Comparison of ENCODE assay signal across 1 cellular context in the genomic region with DNA sequence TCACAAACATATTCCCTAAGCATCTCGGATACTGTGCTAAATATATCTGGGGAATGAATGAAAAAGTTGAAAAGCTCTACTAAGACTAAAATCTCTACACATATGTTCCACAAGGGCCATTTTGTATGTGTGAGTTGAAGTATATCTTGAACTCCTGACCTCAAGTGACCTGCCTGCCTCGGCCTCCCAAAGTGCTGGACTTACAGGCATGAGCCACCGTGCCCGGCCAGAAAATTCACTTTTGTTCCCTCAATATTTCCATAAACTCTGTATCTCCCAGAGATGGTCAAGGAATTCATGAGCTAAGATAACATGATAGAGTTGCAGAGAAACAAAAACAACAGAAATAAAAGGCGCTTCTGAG.
TF ChIP-seq lines count a peak whose summit lies in the region.

No MANE protein-coding gene starts in this region.

TF ChIP-seq in HepG2, 621 proteins besides CTCF, POLR2A, EP300 and RAD21:
- TF ChIP-seq, protein P1, sequence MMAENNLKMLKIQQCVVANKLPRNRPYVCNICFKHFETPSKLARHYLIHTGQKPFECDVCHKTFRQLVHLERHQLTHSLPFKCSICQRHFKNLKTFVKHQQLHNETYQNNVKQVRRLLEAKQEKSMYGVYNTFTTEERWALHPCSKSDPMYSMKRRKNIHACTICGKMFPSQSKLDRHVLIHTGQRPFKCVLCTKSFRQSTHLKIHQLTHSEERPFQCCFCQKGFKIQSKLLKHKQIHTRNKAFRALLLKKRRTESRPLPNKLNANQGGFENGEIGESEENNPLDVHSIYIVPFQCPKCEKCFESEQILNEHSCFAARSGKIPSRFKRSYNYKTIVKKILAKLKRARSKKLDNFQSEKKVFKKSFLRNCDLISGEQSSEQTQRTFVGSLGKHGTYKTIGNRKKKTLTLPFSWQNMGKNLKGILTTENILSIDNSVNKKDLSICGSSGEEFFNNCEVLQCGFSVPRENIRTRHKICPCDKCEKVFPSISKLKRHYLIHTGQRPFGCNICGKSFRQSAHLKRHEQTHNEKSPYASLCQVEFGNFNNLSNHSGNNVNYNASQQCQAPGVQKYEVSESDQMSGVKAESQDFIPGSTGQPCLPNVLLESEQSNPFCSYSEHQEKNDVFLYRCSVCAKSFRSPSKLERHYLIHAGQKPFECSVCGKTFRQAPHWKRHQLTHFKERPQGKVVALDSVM (CRISPR knock-in tag; IDR thresholded peaks at IDR 0.05), result no peak
- TF ChIP-seq ZNF556 (CRISPR knock-in tag; IDR thresholded peaks at IDR 0.05; ENCODE audit: borderline replicate concordance) (no peak), FIP1L1 (IDR thresholded peaks at IDR 0.05; ENCODE audit: borderline replicate concordance, insufficient read depth, low read depth, low read length) (no peak), ZNF672 (CRISPR knock-in tag; IDR thresholded peaks at IDR 0.05) (no peak), RCOR2 (CRISPR knock-in tag; IDR thresholded peaks at IDR 0.05) (no peak), ZNF572 (CRISPR knock-in tag; IDR thresholded peaks at IDR 0.05) (no peak), ZNF251 (CRISPR knock-in tag; IDR thresholded peaks at IDR 0.05) (no peak), HNRNPLL (IDR thresholded peaks at IDR 0.05; ENCODE audit: low read depth, low read length, poor library complexity, severe bottlenecking) (no peak), ELF3 (CRISPR knock-in tag; IDR thresholded peaks at IDR 0.05) (no peak), ZNF235 (CRISPR knock-in tag; IDR thresholded peaks at IDR 0.05; ENCODE audit: borderline replicate concordance) (no peak), YEATS2 (CRISPR knock-in tag; IDR thresholded peaks at IDR 0.05; ENCODE audit: borderline replicate concordance) (no peak), REPIN1 (CRISPR knock-in tag; IDR thresholded peaks at IDR 0.05; ENCODE audit: borderline replicate concordance, low read depth) (no peak)
- TF ChIP-seq, protein P2, sequence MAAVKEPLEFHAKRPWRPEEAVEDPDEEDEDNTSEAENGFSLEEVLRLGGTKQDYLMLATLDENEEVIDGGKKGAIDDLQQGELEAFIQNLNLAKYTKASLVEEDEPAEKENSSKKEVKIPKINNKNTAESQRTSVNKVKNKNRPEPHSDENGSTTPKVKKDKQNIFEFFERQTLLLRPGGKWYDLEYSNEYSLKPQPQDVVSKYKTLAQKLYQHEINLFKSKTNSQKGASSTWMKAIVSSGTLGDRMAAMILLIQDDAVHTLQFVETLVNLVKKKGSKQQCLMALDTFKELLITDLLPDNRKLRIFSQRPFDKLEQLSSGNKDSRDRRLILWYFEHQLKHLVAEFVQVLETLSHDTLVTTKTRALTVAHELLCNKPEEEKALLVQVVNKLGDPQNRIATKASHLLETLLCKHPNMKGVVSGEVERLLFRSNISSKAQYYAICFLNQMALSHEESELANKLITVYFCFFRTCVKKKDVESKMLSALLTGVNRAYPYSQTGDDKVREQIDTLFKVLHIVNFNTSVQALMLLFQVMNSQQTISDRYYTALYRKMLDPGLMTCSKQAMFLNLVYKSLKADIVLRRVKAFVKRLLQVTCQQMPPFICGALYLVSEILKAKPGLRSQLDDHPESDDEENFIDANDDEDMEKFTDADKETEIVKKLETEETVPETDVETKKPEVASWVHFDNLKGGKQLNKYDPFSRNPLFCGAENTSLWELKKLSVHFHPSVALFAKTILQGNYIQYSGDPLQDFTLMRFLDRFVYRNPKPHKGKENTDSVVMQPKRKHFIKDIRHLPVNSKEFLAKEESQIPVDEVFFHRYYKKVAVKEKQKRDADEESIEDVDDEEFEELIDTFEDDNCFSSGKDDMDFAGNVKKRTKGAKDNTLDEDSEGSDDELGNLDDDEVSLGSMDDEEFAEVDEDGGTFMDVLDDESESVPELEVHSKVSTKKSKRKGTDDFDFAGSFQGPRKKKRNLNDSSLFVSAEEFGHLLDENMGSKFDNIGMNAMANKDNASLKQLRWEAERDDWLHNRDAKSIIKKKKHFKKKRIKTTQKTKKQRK (IDR thresholded peaks at IDR 0.05; ENCODE audit: low read length), result no peak
- TF ChIP-seq, protein P3, sequence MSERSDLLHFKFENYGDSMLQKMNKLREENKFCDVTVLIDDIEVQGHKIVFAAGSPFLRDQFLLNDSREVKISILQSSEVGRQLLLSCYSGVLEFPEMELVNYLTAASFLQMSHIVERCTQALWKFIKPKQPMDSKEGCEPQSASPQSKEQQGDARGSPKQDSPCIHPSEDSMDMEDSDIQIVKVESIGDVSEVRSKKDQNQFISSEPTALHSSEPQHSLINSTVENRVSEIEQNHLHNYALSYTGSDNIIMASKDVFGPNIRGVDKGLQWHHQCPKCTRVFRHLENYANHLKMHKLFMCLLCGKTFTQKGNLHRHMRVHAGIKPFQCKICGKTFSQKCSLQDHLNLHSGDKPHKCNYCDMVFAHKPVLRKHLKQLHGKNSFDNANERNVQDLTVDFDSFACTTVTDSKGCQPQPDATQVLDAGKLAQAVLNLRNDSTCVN (CRISPR knock-in tag; IDR thresholded peaks at IDR 0.05; ENCODE audit: borderline replicate concordance), result no peak
- TF ChIP-seq, protein P4, sequence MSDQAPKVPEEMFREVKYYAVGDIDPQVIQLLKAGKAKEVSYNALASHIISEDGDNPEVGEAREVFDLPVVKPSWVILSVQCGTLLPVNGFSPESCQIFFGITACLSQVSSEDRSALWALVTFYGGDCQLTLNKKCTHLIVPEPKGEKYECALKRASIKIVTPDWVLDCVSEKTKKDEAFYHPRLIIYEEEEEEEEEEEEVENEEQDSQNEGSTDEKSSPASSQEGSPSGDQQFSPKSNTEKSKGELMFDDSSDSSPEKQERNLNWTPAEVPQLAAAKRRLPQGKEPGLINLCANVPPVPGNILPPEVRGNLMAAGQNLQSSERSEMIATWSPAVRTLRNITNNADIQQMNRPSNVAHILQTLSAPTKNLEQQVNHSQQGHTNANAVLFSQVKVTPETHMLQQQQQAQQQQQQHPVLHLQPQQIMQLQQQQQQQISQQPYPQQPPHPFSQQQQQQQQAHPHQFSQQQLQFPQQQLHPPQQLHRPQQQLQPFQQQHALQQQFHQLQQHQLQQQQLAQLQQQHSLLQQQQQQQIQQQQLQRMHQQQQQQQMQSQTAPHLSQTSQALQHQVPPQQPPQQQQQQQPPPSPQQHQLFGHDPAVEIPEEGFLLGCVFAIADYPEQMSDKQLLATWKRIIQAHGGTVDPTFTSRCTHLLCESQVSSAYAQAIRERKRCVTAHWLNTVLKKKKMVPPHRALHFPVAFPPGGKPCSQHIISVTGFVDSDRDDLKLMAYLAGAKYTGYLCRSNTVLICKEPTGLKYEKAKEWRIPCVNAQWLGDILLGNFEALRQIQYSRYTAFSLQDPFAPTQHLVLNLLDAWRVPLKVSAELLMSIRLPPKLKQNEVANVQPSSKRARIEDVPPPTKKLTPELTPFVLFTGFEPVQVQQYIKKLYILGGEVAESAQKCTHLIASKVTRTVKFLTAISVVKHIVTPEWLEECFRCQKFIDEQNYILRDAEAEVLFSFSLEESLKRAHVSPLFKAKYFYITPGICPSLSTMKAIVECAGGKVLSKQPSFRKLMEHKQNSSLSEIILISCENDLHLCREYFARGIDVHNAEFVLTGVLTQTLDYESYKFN (CRISPR knock-in tag; conservative IDR thresholded peaks at IDR 0.05), result no peak
- TF ChIP-seq, protein P5, sequence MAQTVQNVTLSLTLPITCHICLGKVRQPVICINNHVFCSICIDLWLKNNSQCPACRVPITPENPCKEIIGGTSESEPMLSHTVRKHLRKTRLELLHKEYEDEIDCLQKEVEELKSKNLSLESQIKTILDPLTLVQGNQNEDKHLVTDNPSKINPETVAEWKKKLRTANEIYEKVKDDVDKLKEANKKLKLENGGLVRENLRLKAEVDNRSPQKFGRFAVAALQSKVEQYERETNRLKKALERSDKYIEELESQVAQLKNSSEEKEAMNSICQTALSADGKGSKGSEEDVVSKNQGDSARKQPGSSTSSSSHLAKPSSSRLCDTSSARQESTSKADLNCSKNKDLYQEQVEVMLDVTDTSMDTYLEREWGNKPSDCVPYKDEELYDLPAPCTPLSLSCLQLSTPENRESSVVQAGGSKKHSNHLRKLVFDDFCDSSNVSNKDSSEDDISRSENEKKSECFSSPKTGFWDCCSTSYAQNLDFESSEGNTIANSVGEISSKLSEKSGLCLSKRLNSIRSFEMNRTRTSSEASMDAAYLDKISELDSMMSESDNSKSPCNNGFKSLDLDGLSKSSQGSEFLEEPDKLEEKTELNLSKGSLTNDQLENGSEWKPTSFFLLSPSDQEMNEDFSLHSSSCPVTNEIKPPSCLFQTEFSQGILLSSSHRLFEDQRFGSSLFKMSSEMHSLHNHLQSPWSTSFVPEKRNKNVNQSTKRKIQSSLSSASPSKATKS (CRISPR knock-in tag; IDR thresholded peaks at IDR 0.05), result no peak
